In genomic region chr4:155305619-155306018, GRCh38 we compare ENCODE assay signal across 24 cellular contexts.
"Had no signal": no experiment of that assay in that cellular context is flagged by ENCODE, and none has a peak within 500 bp of the region (broad histone marks: within the 10 kb centered on the region; RNA-seq: fewer than 3 reads in every experiment).

No MANE protein-coding gene starts in this region.

- ATAC-seq: activated T-cell treated with anti-CD3 and anti-CD28 coated beads, Interleukin-2, amount 50 U/mL, for 72 hours; body of pancreas; esophagus mucosa; T-helper 17 cell had no signal

- H3K27me3 ChIP-seq: body of pancreas, colonic mucosa had no signal

- H3K27ac ChIP-seq: body of pancreas had no signal

- H3K36me3 ChIP-seq: colonic mucosa had no signal

- DNase-seq: activated CD4-positive, alpha-beta memory T cell treated with anti-CD3 and anti-CD28 coated beads, Interleukin-2, amount 10 ng/mL, durations not matched to agents 7 days and 5 days; activated CD4-positive, alpha-beta T cell treated with anti-CD3 and anti-CD28 coated beads for 1 hour; activated CD4-positive, alpha-beta T cell treated with anti-CD3 and anti-CD28 coated beads for 4 hours; activated CD4-positive, alpha-beta T cell treated with anti-CD3 and anti-CD28 coated beads, Interleukin-2, amount 10 ng/mL, durations not matched to agents 7 days and 5 days; activated CD4-positive, alpha-beta T cell treated with anti-CD3 and anti-CD28 coated beads, Interleukin-2, amount 50 U/mL, for 4 hours; activated CD8-positive, alpha-beta memory T cell treated with anti-CD3 and anti-CD28 coated beads, Interleukin-2, amount 50 U/mL, for 48 hours; activated gamma-delta T cell; activated naive CD4-positive, alpha-beta T cell; activated naive CD4-positive, alpha-beta T cell treated with anti-CD3 and anti-CD28 coated beads, Interleukin-2, amount 50 U/mL, for 16 hours; activated T-cell treated with anti-CD3 and anti-CD28 coated beads for 4 hours; activated T-cell treated with anti-CD3 and anti-CD28 coated beads, Interleukin-2, amount 50 U/mL, for 24 hours; activated T-cell treated with anti-CD3 and anti-CD28 coated beads, Interleukin-2, amount 50 U/mL, for 72 hours; amniotic stem cell; aorta; body of pancreas; colonic mucosa; effector memory CD4-positive, alpha-beta T cell; endodermal cell; foreskin fibroblast; head of caudate nucleus; T-helper 1 cell; T-helper 17 cell had no signal

- H3K9me3 ChIP-seq: body of pancreas, colonic mucosa had no signal

- H3K4me1 ChIP-seq: body of pancreas had no signal

- FAIRE-seq: frontal cortex had no signal

- H3K4me3 ChIP-seq: body of pancreas, colonic mucosa had no signal
